ENCODE assay signal across 8 cellular contexts in genomic region chr15:50003786-50004334, GRCh38.
DNase-seq lines count a peak whose midpoint lies in the region; ATAC-seq and TF ChIP-seq lines count a peak whose summit lies in the region.

No MANE protein-coding gene starts in this region.

- H3K4me3 Mint-ChIP-seq in CD14-positive monocyte: no peak overlapping the region
- no peak overlapping the region for H3K4me3 Mint-ChIP-seq in activated CD8-positive, alpha-beta T cell treated with anti-CD3 and anti-CD28 coated beads for 36 hours
- peak overlapping the region; percentile 21 for H3K4me3 Mint-ChIP-seq in endothelial cell (ENCODE audit: unreplicated experiment)

- POLR2A ChIA-PET in activated CD8-positive, alpha-beta T cell treated with anti-CD3 and anti-CD28 coated beads for 36 hours (lab: Charles Lee): interaction anchor here (0.6 to 0.9 kb wide), 2 partner anchors 60 to 156 kb away, joined by 3 read pairs; no protein-coding TSS in a partner anchor

- H3K36me3 ChIP-seq in mesodermal cell (ENCODE audit: control insufficient read depth, insufficient read depth, low read length): no peaks in the 10 kb centered on the region

- H3K9me3 Mint-ChIP-seq in CD14-positive monocyte (peaks cover 0 to 4% (median 0%) of the 10 kb centered on the region in 7 donors), endothelial cell (ENCODE audit: unreplicated experiment) (no peaks in the 10 kb centered on the region)
- no peaks in the 10 kb centered on the region for H3K9me3 Mint-ChIP-seq in activated CD8-positive, alpha-beta T cell treated with anti-CD3 and anti-CD28 coated beads for 36 hours

- intact Hi-C loops in CD14-positive monocyte (cut with micrococcal nuclease): no loop called here
- intact Hi-C loops in activated CD8-positive, alpha-beta T cell treated with anti-CD3 and anti-CD28 coated beads for 36 hours (cut with micrococcal nuclease): no loop called here

- WGBS in mesodermal cell (ENCODE audit: insufficient coverage in 2 of 2), 2 experiments: 10 to 14% methylated on average over 9 of the region's 13 CpGs

- H3K4me3 ChIP-seq in mesodermal cell (ENCODE audit: extremely low read depth, insufficient read depth, low read length, poor library complexity, severe bottlenecking): no peak overlapping the region

- H3K27ac ChIP-seq in mesodermal cell (ENCODE audit: low read depth, low read length, severe bottlenecking): peak overlapping the region; percentile 18

- DNase-seq in CD14-positive monocyte (ENCODE audit: low spot score) (peak; percentile 76), NCI-H69 (lab: John Stamatoyannopoulos, UW) (peak; percentile 88), endothelial cell (ENCODE audit: low spot score) (peak; percentile 89)
- peak; percentile 75 for DNase-seq in activated CD8-positive, alpha-beta T cell treated with anti-CD3 and anti-CD28 coated beads for 36 hours
- DNase-seq in stimulated activated CD8-positive, alpha-beta memory T cell treated with anti-CD3 and anti-CD28 coated beads, Interleukin-4, amount 100 ng/mL, for 1 hour (ENCODE audit: low read depth in 2 of 2, low spot score in 1 of 2): peak; percentile 19

- peaks cover 33 to 65% of the 10 kb centered on the region in 2 donors for H3K36me3 Mint-ChIP-seq in CD14-positive monocyte
- no peaks in the 10 kb centered on the region for H3K36me3 Mint-ChIP-seq in activated CD8-positive, alpha-beta T cell treated with anti-CD3 and anti-CD28 coated beads for 36 hours (ENCODE audit: low read depth)
- peaks cover 10% of the 10 kb centered on the region for H3K36me3 Mint-ChIP-seq in endothelial cell (ENCODE audit: low read depth, unreplicated experiment)

- no peaks in the 10 kb centered on the region for H3K4me1 ChIP-seq in mesodermal cell (ENCODE audit: control insufficient read depth, insufficient read depth, low read length, poor library complexity, severe bottlenecking)

- peak; percentile 100 for ATAC-seq in GM19395 (IDR thresholded peaks at IDR 0.05; ENCODE audit: unreplicated experiment)
- ATAC-seq in HG03460 (IDR thresholded peaks at IDR 0.05; ENCODE audit: unreplicated experiment): peak; percentile 98
- peak; percentile 91 for ATAC-seq in activated CD8-positive, alpha-beta T cell treated with anti-CD3 and anti-CD28 coated beads for 36 hours

- peak; percentile 65 for TF ChIP-seq CTCF in CD14-positive monocyte (IDR thresholded peaks at IDR 0.05)
- peak; percentile 36 for TF ChIP-seq CTCF in activated CD8-positive, alpha-beta T cell treated with anti-CD3 and anti-CD28 coated beads for 36 hours (IDR thresholded peaks at IDR 0.05)
- TF ChIP-seq CTCF in endothelial cell (IDR thresholded peaks at IDR 0.05; ENCODE audit: unreplicated experiment): peak; percentile 72

- CTCF ChIA-PET in activated CD8-positive, alpha-beta T cell treated with anti-CD3 and anti-CD28 coated beads for 36 hours (lab: Charles Lee): interaction anchor here (1.0 to 2.5 kb wide), 5 partner anchors 20 to 768 kb away, joined by 3 to 10 read pairs (median 3); no protein-coding TSS in a partner anchor

- H3K9me3 ChIP-seq in mesodermal cell (ENCODE audit: control insufficient read depth, low read length): no peaks in the 10 kb centered on the region

- H3K27ac Mint-ChIP-seq in CD14-positive monocyte (peak overlapping the region; percentile 50 to 89 (median 75)), endothelial cell (ENCODE audit: unreplicated experiment) (peak overlapping the region; percentile 14)
- no peak overlapping the region for H3K27ac Mint-ChIP-seq in activated CD8-positive, alpha-beta T cell treated with anti-CD3 and anti-CD28 coated beads for 36 hours

- no peaks in the 10 kb centered on the region for H3K27me3 Mint-ChIP-seq in CD14-positive monocyte (ENCODE audit: low read depth in 3 of 3)
- H3K27me3 Mint-ChIP-seq in activated CD8-positive, alpha-beta T cell treated with anti-CD3 and anti-CD28 coated beads for 36 hours: no peaks in the 10 kb centered on the region
- H3K27me3 Mint-ChIP-seq in endothelial cell (ENCODE audit: unreplicated experiment): no peaks in the 10 kb centered on the region

- H3K4me1 Mint-ChIP-seq in CD14-positive monocyte (peaks cover 10% of the 10 kb centered on the region), endothelial cell (ENCODE audit: unreplicated experiment) (peaks cover 11% of the 10 kb centered on the region)
- H3K4me1 Mint-ChIP-seq in activated CD8-positive, alpha-beta T cell treated with anti-CD3 and anti-CD28 coated beads for 36 hours (ENCODE audit: low read depth): peaks cover 2% of the 10 kb centered on the region

Comparison
In these comparisons a context has a peak if more than half of its experiments do, and no peak if none do; other contexts are left out.
1. DNase-seq: peak in every context shown above with its lines; median percentile 89 in endothelial cell; 88 in NCI-H69; 76 in CD14-positive monocyte; 75 in activated CD8-positive, alpha-beta T cell treated with anti-CD3 and anti-CD28 coated beads for 36 hours; 19 in stimulated activated CD8-positive, alpha-beta memory T cell treated with anti-CD3 and anti-CD28 coated beads, Interleukin-4, amount 100 ng/mL, for 1 hour.